Comparison of ENCODE assay signal across 12 cellular contexts in the genomic region with DNA sequence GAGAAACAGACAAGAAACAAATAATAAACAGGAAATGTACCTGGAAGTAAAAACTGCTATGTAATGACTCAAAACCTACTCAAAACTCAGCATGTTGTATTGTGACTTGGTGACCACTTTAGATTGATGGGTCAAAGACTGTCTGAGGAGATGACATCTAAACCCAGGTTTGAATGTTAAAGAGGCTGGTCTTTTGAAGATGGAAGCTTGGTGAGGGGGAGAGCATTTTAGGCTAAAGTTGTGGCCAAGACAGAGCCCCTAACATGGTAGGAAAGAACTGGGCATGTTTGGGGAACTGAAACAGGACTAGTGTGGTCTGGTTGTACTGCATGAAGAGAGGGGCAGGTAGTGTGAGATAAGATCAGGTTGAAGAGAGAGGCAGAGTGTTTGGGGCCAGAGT.
DNase-seq lines count a peak whose midpoint lies in the region; ATAC-seq and TF ChIP-seq lines count a peak whose summit lies in the region.
"Had no signal": no experiment of that assay in that cellular context is flagged by ENCODE, and none has a peak within 500 bp of the region (broad histone marks: within the 10 kb centered on the region; RNA-seq: fewer than 3 reads in every experiment).

No MANE protein-coding gene starts in this region.

- peak; percentile 71 for ATAC-seq in HG02852 (IDR thresholded peaks at IDR 0.05; ENCODE audit: unreplicated experiment)

- no peak overlapping the region for H3K4me3 ChIP-seq in MM.1S (ENCODE audit: low read length)

- no peaks in the 10 kb centered on the region for H3K4me1 ChIP-seq in MM.1S (ENCODE audit: low read length)

- no peaks in the 10 kb centered on the region for H3K9me3 ChIP-seq in MM.1S (replicated peaks; ENCODE audit: insufficient read depth, low read length)

- H3K79me2 ChIP-seq in MM.1S (ENCODE audit: low read length) = no peaks in the 10 kb centered on the region

- H3K9ac ChIP-seq in MM.1S (ENCODE audit: low read length) = no peak overlapping the region

- no peaks in the 10 kb centered on the region for H3F3A ChIP-seq in MM.1S (ENCODE audit: insufficient read depth, low read length)

- H3K4me2 ChIP-seq in MM.1S (ENCODE audit: low read depth, low read length) = no peak overlapping the region

- no peak overlapping the region for H3K27ac ChIP-seq in MM.1S (ENCODE audit: low read length)
- H3K27ac ChIP-seq: 22Rv1 had no signal

- no peak overlapping the region for H2AFZ ChIP-seq in MM.1S (ENCODE audit: low read length)

- H3K36me3 ChIP-seq in MM.1S (replicated peaks; ENCODE audit: insufficient read depth, low read length) = no peaks in the 10 kb centered on the region

- TF ChIP-seq CTCF in MM.1S (IDR thresholded peaks at IDR 0.05; ENCODE audit: low read length) = no peak

- no peaks in the 10 kb centered on the region for H4K20me1 ChIP-seq in MM.1S (ENCODE audit: insufficient read depth, low read length)

- H3K9me2 ChIP-seq in MM.1S (replicated peaks; ENCODE audit: insufficient read depth, low read length) = no peaks in the 10 kb centered on the region

- H3K27me3 ChIP-seq in MM.1S (replicated peaks; ENCODE audit: insufficient read depth, low read length) = no peaks in the 10 kb centered on the region

- DNase-seq in SIG-M5 treated with dmso at 0.1 percent for 504 hours (lab: John Stamatoyannopoulos, UW; ENCODE audit: unreplicated experiment) (peak; percentile 2), SIG-M5 (lab: John Stamatoyannopoulos, UW) (no peak), MM.1S (peak; percentile 6), HUDEP-2 (lab: John Stamatoyannopoulos, UW; ENCODE audit: unreplicated experiment in 76 of 76) (no peak), NCI-H345 (lab: John Stamatoyannopoulos, UW) (no peak), cortex of kidney (lab: John Stamatoyannopoulos, UW) (no peak)
- no peak for DNase-seq in stimulated activated CD4-positive, alpha-beta T cell treated with anti-CD3 and anti-CD28 coated beads, Interleukin-4, amount 100 ng/mL, for 4 hours
- DNase-seq: activated CD4-positive, alpha-beta T cell treated with anti-CD3 and anti-CD28 coated beads, Interleukin-2, amount 50 U/mL, for 1 hour; immature natural killer cell; nephron progenitor cell had no signal

Comparison
In these comparisons a context has a peak if more than half of its experiments do, and no peak if none do; other contexts are left out.
1. DNase-seq: peak in SIG-M5 treated with dmso at 0.1 percent for 504 hours (single experiment) and MM.1S (single experiment); none in SIG-M5 (single experiment), HUDEP-2 (0 of 76), NCI-H345 (single experiment), stimulated activated CD4-positive, alpha-beta T cell treated with anti-CD3 and anti-CD28 coated beads, Interleukin-4, amount 100 ng/mL, for 4 hours (0 of 2) and cortex of kidney (single experiment).